Comparison of ENCODE assay signal across 8 cellular contexts in genomic region chr9:134059661-134060395, GRCh38. TPM values are rescaled to one million over a fixed set of nuclear protein-coding genes. Genes with fewer than 3 reads are reported as not detected.
DNase-seq lines count a peak whose midpoint lies in the region; ATAC-seq and TF ChIP-seq lines count a peak whose summit lies in the region.

No MANE protein-coding gene starts in this region.

- H3K27me3 ChIP-seq in HUES6 (ENCODE audit: control insufficient read depth, insufficient read depth, low read length): no peaks in the 10 kb centered on the region

- H3K4me3 ChIP-seq in HUES6 (ENCODE audit: low read depth, low read length) (no peak overlapping the region), astrocyte of the spinal cord (ENCODE audit: low read depth, low read length) (no peak overlapping the region)

- H3K9me3 Mint-ChIP-seq in stimulated activated effector memory CD8-positive, alpha-beta T cell treated with anti-CD3 and anti-CD28 coated beads, Interleukin-12 subunit alpha, Interleukin-12 subunit beta, amount 100 ng/mL, for 72 hours: no peaks in the 10 kb centered on the region

- peak overlapping the region; percentile 69 for H3K27ac Mint-ChIP-seq in stimulated activated effector memory CD8-positive, alpha-beta T cell treated with anti-CD3 and anti-CD28 coated beads, Interleukin-12 subunit alpha, Interleukin-12 subunit beta, amount 100 ng/mL, for 72 hours

- ATAC-seq in GM21447 (IDR thresholded peaks at IDR 0.05; ENCODE audit: unreplicated experiment): peak; percentile 79
- peak; percentile 56 for ATAC-seq in stimulated activated effector memory CD8-positive, alpha-beta T cell treated with anti-CD3 and anti-CD28 coated beads, Interleukin-12 subunit alpha, Interleukin-12 subunit beta, amount 100 ng/mL, for 72 hours
- no peak for ATAC-seq in left lobe of liver

- H3K27ac ChIP-seq in HUES6 (ENCODE audit: low read depth, low read length): 0 out of 2 replicates have a peak overlapping the region, but pooled peaks have one; percentile 10

- in situ Hi-C loops in astrocyte of the spinal cord (cut with HindIII; ENCODE audit: low sequenced_read_pairs): no loop called here

- no peak overlapping the region for H3K9ac ChIP-seq in HUES6 (ENCODE audit: low read length)

- H3K9me3 ChIP-seq in HUES6 (ENCODE audit: control insufficient read depth, insufficient read depth, low read depth, low read length): no peaks in the 10 kb centered on the region

- peak; percentile 43 for TF ChIP-seq CTCF in GM12873 (IDR thresholded peaks at IDR 0.05; ENCODE audit: insufficient read depth, low read depth, low read length, missing control alignments)
- peak; percentile 29 for TF ChIP-seq CTCF in astrocyte of the spinal cord (IDR thresholded peaks at IDR 0.05; ENCODE audit: low read depth, low read length)

- no peaks in the 10 kb centered on the region for H3K36me3 Mint-ChIP-seq in stimulated activated effector memory CD8-positive, alpha-beta T cell treated with anti-CD3 and anti-CD28 coated beads, Interleukin-12 subunit alpha, Interleukin-12 subunit beta, amount 100 ng/mL, for 72 hours

- DNase-seq in astrocyte of the spinal cord (ENCODE audit: low read depth, low spot score) (no peak), T1000 (lab: John Stamatoyannopoulos, UW) (no peak), left lobe of liver (ENCODE audit: low spot score) (no peak), LoVo (ENCODE audit: low spot score) (no peak)
- DNase-seq in stimulated activated effector memory CD8-positive, alpha-beta T cell treated with anti-CD3 and anti-CD28 coated beads, Interleukin-12 subunit alpha, Interleukin-12 subunit beta, amount 100 ng/mL, for 72 hours (ENCODE audit: low spot score in 2 of 2): no peak

- H3K4me1 ChIP-seq in HUES6 (ENCODE audit: control insufficient read depth, insufficient read depth, low read length): peaks cover 21% of the 10 kb centered on the region

- peaks cover 9% of the 10 kb centered on the region; the same call in 1 of the 2 replicates for H3K36me3 ChIP-seq in HUES6 (ENCODE audit: control insufficient read depth, insufficient read depth, low read length)

- H3K4me3 Mint-ChIP-seq in stimulated activated effector memory CD8-positive, alpha-beta T cell treated with anti-CD3 and anti-CD28 coated beads, Interleukin-12 subunit alpha, Interleukin-12 subunit beta, amount 100 ng/mL, for 72 hours: no peak overlapping the region

- H3K4me1 Mint-ChIP-seq in stimulated activated effector memory CD8-positive, alpha-beta T cell treated with anti-CD3 and anti-CD28 coated beads, Interleukin-12 subunit alpha, Interleukin-12 subunit beta, amount 100 ng/mL, for 72 hours: peaks cover 73% of the 10 kb centered on the region

RNA-seq across cellular contexts. Expression of gene BRD3, which starts 8.0 kb away (rescaled TPM):
- total RNA-seq in left lobe of liver: 24.6 TPM

RNA-seq across cellular contexts. Expression of gene BRD3OS, which starts 34.5 kb away (rescaled TPM):
- 7.6 TPM for total RNA-seq in left lobe of liver
